Comparison of ENCODE assay signal across 32 cellular contexts in the genomic region with DNA sequence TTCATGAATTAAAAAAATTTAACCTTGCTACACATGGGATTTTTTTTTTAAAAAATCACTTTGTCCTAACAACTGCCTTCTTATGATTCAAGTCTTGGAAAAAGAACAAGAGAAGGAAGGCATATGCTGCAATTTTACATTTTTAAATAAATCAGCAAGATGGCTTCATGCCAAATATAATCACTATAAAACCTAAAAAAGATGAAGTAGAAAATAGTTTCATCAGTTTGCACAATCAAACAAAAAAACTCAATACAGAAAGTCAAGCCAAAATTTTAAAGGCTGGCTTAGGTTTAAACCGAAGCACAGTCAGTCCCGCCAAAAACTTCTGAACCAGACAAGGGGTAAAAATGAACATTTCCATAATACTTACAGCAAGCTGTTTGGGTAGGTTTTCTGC. TPM values are rescaled to one million over a fixed set of nuclear protein-coding genes. Genes with fewer than 3 reads are reported as not detected.
DNase-seq lines count a peak whose midpoint lies in the region; ATAC-seq, FAIRE-seq and TF ChIP-seq lines count a peak whose summit lies in the region.
"Had no signal": no experiment of that assay in that cellular context is flagged by ENCODE, and none has a peak within 500 bp of the region (broad histone marks: within the 10 kb centered on the region; RNA-seq: fewer than 3 reads in every experiment).

No MANE protein-coding gene starts in this region.

- ATAC-seq in HG02938 (IDR thresholded peaks at IDR 0.05; ENCODE audit: unreplicated experiment) (no peak), HG03460 (IDR thresholded peaks at IDR 0.05; ENCODE audit: unreplicated experiment) (no peak)
- ATAC-seq: PC-3; stimulated activated naive CD8-positive, alpha-beta T cell treated with anti-CD3 and anti-CD28 coated beads, Interleukin-15, amount 100 ng/mL, for 72 hours had no signal

- no peak overlapping the region for H3K9ac ChIP-seq in kidney (ENCODE audit: low read length in 2 of 2)
- H3K9ac ChIP-seq: BLaER1 had no signal

- DNase-seq in SIG-M5 treated with dmso at 0.1 percent for 504 hours (lab: John Stamatoyannopoulos, UW; ENCODE audit: unreplicated experiment) (peak; percentile 37), SIG-M5 (lab: John Stamatoyannopoulos, UW) (no peak), adrenal gland (no peak), fibroblast of the conjunctiva (ENCODE audit: low read depth) (peak; percentile 39), stromal cell of bone marrow (ENCODE audit: low read depth) (peak; percentile 37), kidney (no peak)
- DNase-seq: activated CD4-positive, alpha-beta T cell treated with anti-CD3 and anti-CD28 coated beads, Interleukin-2, amount 50 U/mL, for 1 hour; activated CD8-positive, alpha-beta memory T cell treated with anti-CD3 and anti-CD28 coated beads, Interleukin-2, amount 50 U/mL, for 4 hours; activated effector memory CD4-positive, alpha-beta T cell treated with anti-CD3 and anti-CD28 coated beads, Interleukin-2, amount 50 U/mL, for 16 hours; amniotic stem cell; Caco-2; cortex of kidney; Karpas-422; NCI-H1105 treated with DMSO at 0.1 percent for 48 hours; NCI-H2029 treated with DMSO at 0.1 percent for 48 hours; NCI-H345; NCI-H82; PC-3; SJCRH30; stimulated activated CD4-positive, alpha-beta T cell treated with anti-CD3 and anti-CD28 coated beads, Interleukin-4, amount 100 ng/mL, for 4 hours; stimulated activated naive CD8-positive, alpha-beta T cell treated with anti-CD3 and anti-CD28 coated beads, Interleukin-15, amount 100 ng/mL, for 72 hours; trophoblast cell had no signal

- TF ChIP-seq CTCF in adrenal gland (IDR thresholded peaks at IDR 0.05) = no peak
- TF ChIP-seq CTCF in kidney (IDR thresholded peaks at IDR 0.05; ENCODE audit: borderline replicate concordance, extremely low read depth, insufficient read depth) = no peak

- H3K27ac ChIP-seq in adrenal gland (peak overlapping the region in 4 of 5 donors; percentile 34 to 78 (median 55)), kidney (ENCODE audit: low read depth in 2 of 2, low read length in 2 of 2) (no peak overlapping the region)
- H3K27ac ChIP-seq: BLaER1, neutrophil, SJCRH30, VCaP had no signal

- H3K36me3 ChIP-seq in adrenal gland (replicated peaks in 1 of 2) = peaks cover 0 to 40% of the 10 kb centered on the region in 2 donors
- peaks cover 23 to 54% of the 10 kb centered on the region in 2 donors for H3K36me3 ChIP-seq in kidney (ENCODE audit: control insufficient read depth in 1 of 2, insufficient read depth in 2 of 2, low read length in 2 of 2)

- no peaks in the 10 kb centered on the region for H3K27me3 ChIP-seq in adrenal gland
- H3K27me3 ChIP-seq: BLaER1, breast epithelium, neutrophil, SJCRH30 had no signal

- WGBS in adrenal gland, 4 donors = 30 to 39% (median 35%) methylated on average over 2 of the region's 2 CpGs

- H3K4me1 ChIP-seq in adrenal gland (replicated peaks in 1 of 2) (peaks cover 10 to 26% of the 10 kb centered on the region in 2 donors), kidney (ENCODE audit: control insufficient read depth in 1 of 2, insufficient read depth in 1 of 2, low read depth in 1 of 2, low read length in 2 of 2) (no peaks in the 10 kb centered on the region)
- H3K4me1 ChIP-seq: breast epithelium, Caco-2 had no signal

- no peak for FAIRE-seq in kidney (lab: Jason Lieb, UNC)
- FAIRE-seq: frontal cortex, GM12892, GM19239 had no signal

- H3K4me3 ChIP-seq in adrenal gland (no peak overlapping the region), kidney (ENCODE audit: low read length in 2 of 2) (no peak overlapping the region)
- H3K4me3 ChIP-seq: BLaER1, breast epithelium, lung, SJCRH30 had no signal

- intact Hi-C loops in adrenal gland (cut with DNase I) = no loop called here
- intact Hi-C loops in kidney (cut with DNase I) = no loop called here

- no peak for TF ChIP-seq POLR2A in adrenal gland (IDR thresholded peaks at IDR 0.05)

- no peaks in the 10 kb centered on the region for H3K9me3 ChIP-seq in adrenal gland (replicated peaks in 1 of 3)
- no peaks in the 10 kb centered on the region for H3K9me3 ChIP-seq in kidney (ENCODE audit: control insufficient read depth in 1 of 2, low read length in 2 of 2)
- H3K9me3 ChIP-seq: BLaER1, breast epithelium, Caco-2, neutrophil, SJCRH30 had no signal

RNA-seq across cellular contexts. Expression of a gene that starts 57.4 kb away (rescaled TPM):
- total RNA-seq in adrenal gland = 10 to 100 TPM; 58.5 to 99.7 (median 72.7) TPM
- polyA plus RNA-seq in adrenal gland = 100 to 1,000 TPM in 1 of 3 donors, 10 to 100 TPM in 2; 29.4 to 154 (median 40.7) TPM
- 65.2 TPM for total RNA-seq in kidney
- 25.7 TPM for polyA plus RNA-seq in kidney (ENCODE audit: insufficient read depth, low read depth, low replicate concordance)

Comparison
In these comparisons a context has a peak if more than half of its experiments do, and no peak if none do; other contexts are left out.
1. DNase-seq: peak in SIG-M5 treated with dmso at 0.1 percent for 504 hours (single experiment), fibroblast of the conjunctiva (single experiment) and stromal cell of bone marrow (single experiment); none in SIG-M5 (single experiment), adrenal gland (0 of 7) and kidney (single experiment).
2. H3K27ac ChIP-seq: peak in adrenal gland (4 of 5); none in kidney (0 of 2).